In genomic region chr7:99625961-99626360, GRCh38 we compare ENCODE assay signal across 18 cellular contexts. TPM values are rescaled to one million over a fixed set of nuclear protein-coding genes. Genes with fewer than 3 reads are reported as not detected.
A peak's percentile ranks its signal among the peaks of the same experiment; 100 is the strongest.
DNase-seq lines count a peak whose midpoint lies in the region; ATAC-seq and TF ChIP-seq lines count a peak whose summit lies in the region.
"Had no signal": no experiment of that assay in that cellular context is flagged by ENCODE, and none has a peak within 500 bp of the region (broad histone marks: within the 10 kb centered on the region; RNA-seq: fewer than 3 reads in every experiment).

No MANE protein-coding gene starts in this region.

- H3K4me1 Mint-ChIP-seq in activated T-cell treated with anti-CD3 and anti-CD28 coated beads, Interleukin-2, amount 50 U/mL, for 24 hours (ENCODE audit: low read depth) = peaks cover 84% of the 10 kb centered on the region
- peaks cover 50% of the 10 kb centered on the region for H3K4me1 Mint-ChIP-seq in activated naive CD8-positive, alpha-beta T cell treated with anti-CD3 and anti-CD28 coated beads, Interleukin-2, amount 10 ng/mL, durations not matched to agents 7 days and 5 days
- peaks cover 29 to 37% of the 10 kb centered on the region in 2 donors for H3K4me1 Mint-ChIP-seq in natural killer cell

- no peaks in the 10 kb centered on the region for H3K9me3 Mint-ChIP-seq in activated T-cell treated with anti-CD3 and anti-CD28 coated beads, Interleukin-2, amount 50 U/mL, for 24 hours
- H3K9me3 Mint-ChIP-seq in activated naive CD8-positive, alpha-beta T cell treated with anti-CD3 and anti-CD28 coated beads, Interleukin-2, amount 10 ng/mL, durations not matched to agents 7 days and 5 days = no peaks in the 10 kb centered on the region
- no peaks in the 10 kb centered on the region for H3K9me3 Mint-ChIP-seq in natural killer cell
- H3K9me3 Mint-ChIP-seq: IgD-negative memory B cell had no signal

- no peak for ATAC-seq in activated naive CD8-positive, alpha-beta T cell treated with anti-CD3 and anti-CD28 coated beads, Interleukin-2, amount 10 ng/mL, durations not matched to agents 7 days and 5 days (ENCODE audit: low read depth)
- no peak for ATAC-seq in natural killer cell
- ATAC-seq: lower lobe of right lung, SK-N-SH treated with all-trans-retinoic acid at 6 μM for 48 hours had no signal

- no peak for TF ChIP-seq POLR2A in adrenal gland (IDR thresholded peaks at IDR 0.05)

- H3K27ac ChIP-seq in KOPT-K1 (ENCODE audit: low read depth, low read length, poor library complexity, severe bottlenecking) (peak overlapping the region; percentile 94), adrenal gland (no peak overlapping the region)
- H3K27ac ChIP-seq: hepatocyte, lower lobe of right lung, thoracic aorta had no signal

- H3K4me1 ChIP-seq in adrenal gland (replicated peaks in 1 of 2) = no peaks in the 10 kb centered on the region
- H3K4me1 ChIP-seq: lower lobe of right lung had no signal

- H3K4me3 Mint-ChIP-seq in activated T-cell treated with anti-CD3 and anti-CD28 coated beads, Interleukin-2, amount 50 U/mL, for 24 hours = peak overlapping the region; percentile 21
- H3K4me3 Mint-ChIP-seq in activated naive CD8-positive, alpha-beta T cell treated with anti-CD3 and anti-CD28 coated beads, Interleukin-2, amount 10 ng/mL, durations not matched to agents 7 days and 5 days = peak overlapping the region; percentile 86
- H3K4me3 Mint-ChIP-seq in natural killer cell = no peak overlapping the region
- H3K4me3 Mint-ChIP-seq: IgD-negative memory B cell had no signal

- no peaks in the 10 kb centered on the region for H3K27me3 ChIP-seq in adrenal gland
- H3K27me3 ChIP-seq: hepatocyte had no signal

- peaks cover 95% of the 10 kb centered on the region for H3K36me3 ChIP-seq in KOPT-K1 (ENCODE audit: insufficient read depth, low read length)
- peaks cover 0 to 99% of the 10 kb centered on the region in 2 donors for H3K36me3 ChIP-seq in adrenal gland (replicated peaks in 1 of 2)

- H3K9me3 ChIP-seq in KOPT-K1 (ENCODE audit: insufficient read depth, low read length, poor library complexity, severe bottlenecking) = no peaks in the 10 kb centered on the region
- no peaks in the 10 kb centered on the region for H3K9me3 ChIP-seq in adrenal gland (replicated peaks in 1 of 3)
- H3K9me3 ChIP-seq: lower lobe of right lung, thoracic aorta had no signal

- intact Hi-C loops in natural killer cell (cut with micrococcal nuclease) = no loop called here
- intact Hi-C loops in adrenal gland (cut with DNase I) = no loop called here

- H3K4me3 ChIP-seq in adrenal gland = no peak overlapping the region
- H3K4me3 ChIP-seq: hepatocyte, lower lobe of right lung, thoracic aorta had no signal

- 85 to 94% (median 89%) methylated on average over 4 of the region's 4 CpGs for WGBS in adrenal gland, 4 donors

- no peaks in the 10 kb centered on the region for H3K27me3 Mint-ChIP-seq in activated T-cell treated with anti-CD3 and anti-CD28 coated beads, Interleukin-2, amount 50 U/mL, for 24 hours
- H3K27me3 Mint-ChIP-seq in activated naive CD8-positive, alpha-beta T cell treated with anti-CD3 and anti-CD28 coated beads, Interleukin-2, amount 10 ng/mL, durations not matched to agents 7 days and 5 days = no peaks in the 10 kb centered on the region
- H3K27me3 Mint-ChIP-seq in natural killer cell (ENCODE audit: low read depth in 2 of 2) = no peaks in the 10 kb centered on the region
- H3K27me3 Mint-ChIP-seq: IgD-negative memory B cell had no signal

- peaks cover 97% of the 10 kb centered on the region for H3K36me3 Mint-ChIP-seq in activated T-cell treated with anti-CD3 and anti-CD28 coated beads, Interleukin-2, amount 50 U/mL, for 24 hours (ENCODE audit: low read depth)
- H3K36me3 Mint-ChIP-seq in activated naive CD8-positive, alpha-beta T cell treated with anti-CD3 and anti-CD28 coated beads, Interleukin-2, amount 10 ng/mL, durations not matched to agents 7 days and 5 days = peaks cover 56% of the 10 kb centered on the region
- H3K36me3 Mint-ChIP-seq in natural killer cell = peaks cover 16% of the 10 kb centered on the region

- TF ChIP-seq CTCF in natural killer cell (IDR thresholded peaks at IDR 0.05) (no peak), adrenal gland (IDR thresholded peaks at IDR 0.05) (no peak)

- peak overlapping the region; percentile 95 for H3K27ac Mint-ChIP-seq in activated T-cell treated with anti-CD3 and anti-CD28 coated beads, Interleukin-2, amount 50 U/mL, for 24 hours
- peak overlapping the region; percentile 99 for H3K27ac Mint-ChIP-seq in activated naive CD8-positive, alpha-beta T cell treated with anti-CD3 and anti-CD28 coated beads, Interleukin-2, amount 10 ng/mL, durations not matched to agents 7 days and 5 days
- H3K27ac Mint-ChIP-seq in natural killer cell = peak overlapping the region; percentile 4 to 29

- POLR2A ChIA-PET in activated naive CD8-positive, alpha-beta T cell treated with anti-CD3 and anti-CD28 coated beads, Interleukin-2, amount 10 ng/mL, durations not matched to agents 7 days and 5 days (lab: Charles Lee) = no interaction called here

- no peak for DNase-seq in activated T-cell treated with anti-CD3 and anti-CD28 coated beads, Interleukin-2, amount 50 U/mL, for 24 hours
- DNase-seq in activated T-cell treated with anti-CD3 and anti-CD28 coated beads, Interleukin-2, amount 50 U/mL, for 48 hours = no peak
- DNase-seq in activated naive CD8-positive, alpha-beta T cell treated with anti-CD3 and anti-CD28 coated beads, Interleukin-2, amount 10 ng/mL, durations not matched to agents 7 days and 5 days = no peak
- no peak for DNase-seq in natural killer cell
- no peak for DNase-seq in adrenal gland
- DNase-seq in NCI-H82 (lab: John Stamatoyannopoulos, UW) = no peak
- DNase-seq in NCI-H345 treated with DMSO at 0.1 percent for 48 hours (lab: John Stamatoyannopoulos, UW; ENCODE audit: unreplicated experiment) = no peak
- DNase-seq: activated CD4-positive, alpha-beta T cell treated with anti-CD3 and anti-CD28 coated beads for 48 hours; activated gamma-delta T cell; lower lobe of right lung; MV-4-11; NCI-H2081 treated with DMSO at 0.1 percent for 48 hours; NCI-H510A had no signal

RNA-seq across cellular contexts. Expression of gene ZSCAN25, which starts 9.2 kb away (rescaled TPM):
- 10 to 100 TPM; 35.5 to 42.5 TPM for total RNA-seq in activated naive CD8-positive, alpha-beta T cell treated with anti-CD3 and anti-CD28 coated beads, Interleukin-2, amount 10 ng/mL, durations not matched to agents 7 days and 5 days
- 10 to 100 TPM; 24.4 to 37.4 (median 27.8) TPM for total RNA-seq in natural killer cell
- total RNA-seq in adrenal gland = 10 to 100 TPM; 11.0 to 18.4 (median 13.9) TPM
- polyA plus RNA-seq in adrenal gland = 1 to 10 TPM; 5.4 to 7.9 (median 6.0) TPM

RNA-seq across cellular contexts. Expression of gene TMEM225B, which starts 27.9 kb away (rescaled TPM):
- 1 to 10 TPM; 1.2 to 2.3 TPM for total RNA-seq in activated naive CD8-positive, alpha-beta T cell treated with anti-CD3 and anti-CD28 coated beads, Interleukin-2, amount 10 ng/mL, durations not matched to agents 7 days and 5 days
- total RNA-seq in natural killer cell (1 to 10 TPM; 1.4 to 2.5 (median 2.0) TPM), adrenal gland (1 to 10 TPM in 7 of 8 donors, under 1 TPM in 1; 0.52 to 4.9 (median 1.8) TPM)
- polyA plus RNA-seq in adrenal gland = 1 to 10 TPM; 1.4 to 2.7 (median 2.1) TPM

RNA-seq across cellular contexts. Expression of gene CYP3A5, which starts 53.8 kb away (rescaled TPM):
- total RNA-seq in activated naive CD8-positive, alpha-beta T cell treated with anti-CD3 and anti-CD28 coated beads, Interleukin-2, amount 10 ng/mL, durations not matched to agents 7 days and 5 days = not detected
- under 1 TPM in 1 of 3 donors, not detected in 2; 0.14 TPM for total RNA-seq in natural killer cell
- total RNA-seq in adrenal gland = 10 to 100 TPM in 6 of 8 donors, 1 to 10 TPM in 2; 4.1 to 92.7 (median 33.3) TPM
- 10 to 100 TPM in 2 of 3 donors, 1 to 10 TPM in 1; 10.0 to 80.0 (median 55.3) TPM for polyA plus RNA-seq in adrenal gland

Comparison
In these comparisons a context has a peak if more than half of its experiments do, and no peak if none do; other contexts are left out.
1. H3K27ac Mint-ChIP-seq: peak in every context shown above with its lines; median percentile 99 in activated naive CD8-positive, alpha-beta T cell treated with anti-CD3 and anti-CD28 coated beads, Interleukin-2, amount 10 ng/mL, durations not matched to agents 7 days and 5 days; 95 in activated T-cell treated with anti-CD3 and anti-CD28 coated beads, Interleukin-2, amount 50 U/mL, for 24 hours; 16 in natural killer cell.
2. RNA of gene CYP3A5, which starts 53.8 kb away (total RNA-seq): 4.1 to 92.7 TPM in adrenal gland; not detected in activated naive CD8-positive, alpha-beta T cell treated with anti-CD3 and anti-CD28 coated beads, Interleukin-2, amount 10 ng/mL, durations not matched to agents 7 days and 5 days and 0.14 TPM in natural killer cell; every median in the first group is over 4 times any median in the second.